Comparison of ENCODE assay signal across 2 cellular contexts in the genomic region with DNA sequence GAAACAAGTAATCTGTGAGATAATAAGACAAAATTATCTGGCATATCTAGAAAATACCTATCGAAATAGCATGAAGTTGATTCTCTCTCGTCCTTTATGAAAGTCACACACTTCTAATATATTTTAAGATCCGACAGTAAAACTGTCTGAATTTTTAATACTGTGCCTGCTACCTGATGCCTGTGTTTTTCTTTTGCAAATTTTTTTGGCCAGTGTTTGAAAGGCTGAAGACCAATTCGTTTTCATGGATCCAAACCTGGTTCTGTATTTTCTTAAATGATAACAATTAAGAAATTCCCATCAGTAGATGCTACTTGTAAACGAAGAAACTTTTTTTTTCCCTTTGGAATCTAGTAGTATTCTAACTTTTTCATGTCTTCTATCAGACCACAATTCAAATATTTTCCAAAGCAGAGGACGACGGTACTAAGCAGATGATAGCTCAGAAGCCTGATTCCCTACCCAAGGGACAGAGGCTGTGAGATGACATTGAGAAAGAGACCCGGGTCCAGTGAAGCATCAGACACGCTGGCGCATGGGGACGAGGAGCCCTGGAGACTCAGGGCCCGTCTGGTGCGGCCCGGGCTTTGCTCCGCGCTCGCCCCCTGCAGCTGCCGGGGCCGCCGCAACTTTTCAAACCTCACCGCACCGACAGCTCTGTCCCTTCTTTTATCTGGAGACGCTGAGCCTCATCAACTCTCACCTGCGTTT.
A peak's percentile ranks its signal among the peaks of the same experiment; 100 is the strongest.
TF ChIP-seq lines count a peak whose summit lies in the region.

No MANE protein-coding gene starts in this region.

TF ChIP-seq in HEK293, 187 proteins besides CTCF, POLR2A, EP300 and RAD21 (continued from another document):
- TF ChIP-seq ZBTB20 (tag by site-specific recombination; IDR thresholded peaks at IDR 0.05) (peak; percentile 91), ZNF768 (tag by site-specific recombination; IDR thresholded peaks at IDR 0.05) (no peak), KLF16 (tag by site-specific recombination; IDR thresholded peaks at IDR 0.05) (no peak), ZBTB48 (tag by site-specific recombination; IDR thresholded peaks at IDR 0.05) (peak; percentile 94), ZNF169 (tag by site-specific recombination; IDR thresholded peaks at IDR 0.05) (no peak), ZXDB (tag by site-specific recombination; IDR thresholded peaks at IDR 0.05) (no peak), SETDB1 (IDR thresholded peaks at IDR 0.05; ENCODE audit: insufficient read length, low read length) (no peak), ZNF335 (tag by site-specific recombination; conservative IDR thresholded peaks at IDR 0.05) (peak; percentile 92; the same call in 1 of the 2 replicates), ZNF426 (tag by site-specific recombination; IDR thresholded peaks at IDR 0.05) (no peak), ZNF184 (tag by site-specific recombination; IDR thresholded peaks at IDR 0.05) (no peak)
- TF ChIP-seq, protein P1, sequence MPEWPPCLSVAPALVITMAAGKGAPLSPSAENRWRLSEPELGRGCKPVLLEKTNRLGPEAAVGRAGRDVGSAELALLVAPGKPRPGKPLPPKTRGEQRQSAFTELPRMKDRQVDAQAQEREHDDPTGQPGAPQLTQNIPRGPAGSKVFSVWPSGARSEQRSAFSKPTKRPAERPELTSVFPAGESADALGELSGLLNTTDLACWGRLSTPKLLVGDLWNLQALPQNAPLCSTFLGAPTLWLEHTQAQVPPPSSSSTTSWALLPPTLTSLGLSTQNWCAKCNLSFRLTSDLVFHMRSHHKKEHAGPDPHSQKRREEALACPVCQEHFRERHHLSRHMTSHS (tag by site-specific recombination; IDR thresholded peaks at IDR 0.05) = no peak
TF ChIP-seq in HEK293: peak in this region for 3.

TF ChIP-seq in HepG2, 621 proteins besides CTCF, POLR2A, EP300 and RAD21:
- TF ChIP-seq, protein P2, sequence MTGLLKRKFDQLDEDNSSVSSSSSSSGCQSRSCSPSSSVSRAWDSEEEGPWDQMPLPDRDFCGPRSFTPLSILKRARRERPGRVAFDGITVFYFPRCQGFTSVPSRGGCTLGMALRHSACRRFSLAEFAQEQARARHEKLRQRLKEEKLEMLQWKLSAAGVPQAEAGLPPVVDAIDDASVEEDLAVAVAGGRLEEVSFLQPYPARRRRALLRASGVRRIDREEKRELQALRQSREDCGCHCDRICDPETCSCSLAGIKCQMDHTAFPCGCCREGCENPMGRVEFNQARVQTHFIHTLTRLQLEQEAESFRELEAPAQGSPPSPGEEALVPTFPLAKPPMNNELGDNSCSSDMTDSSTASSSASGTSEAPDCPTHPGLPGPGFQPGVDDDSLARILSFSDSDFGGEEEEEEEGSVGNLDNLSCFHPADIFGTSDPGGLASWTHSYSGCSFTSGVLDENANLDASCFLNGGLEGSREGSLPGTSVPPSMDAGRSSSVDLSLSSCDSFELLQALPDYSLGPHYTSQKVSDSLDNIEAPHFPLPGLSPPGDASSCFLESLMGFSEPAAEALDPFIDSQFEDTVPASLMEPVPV (CRISPR knock-in tag; IDR thresholded peaks at IDR 0.05) = no peak
- TF ChIP-seq ZNF772 (CRISPR knock-in tag; IDR thresholded peaks at IDR 0.05) = no peak
- TF ChIP-seq SAFB2 (CRISPR knock-in tag; IDR thresholded peaks at IDR 0.05; ENCODE audit: borderline replicate concordance, low read depth) = no peak
- TF ChIP-seq, protein P3, sequence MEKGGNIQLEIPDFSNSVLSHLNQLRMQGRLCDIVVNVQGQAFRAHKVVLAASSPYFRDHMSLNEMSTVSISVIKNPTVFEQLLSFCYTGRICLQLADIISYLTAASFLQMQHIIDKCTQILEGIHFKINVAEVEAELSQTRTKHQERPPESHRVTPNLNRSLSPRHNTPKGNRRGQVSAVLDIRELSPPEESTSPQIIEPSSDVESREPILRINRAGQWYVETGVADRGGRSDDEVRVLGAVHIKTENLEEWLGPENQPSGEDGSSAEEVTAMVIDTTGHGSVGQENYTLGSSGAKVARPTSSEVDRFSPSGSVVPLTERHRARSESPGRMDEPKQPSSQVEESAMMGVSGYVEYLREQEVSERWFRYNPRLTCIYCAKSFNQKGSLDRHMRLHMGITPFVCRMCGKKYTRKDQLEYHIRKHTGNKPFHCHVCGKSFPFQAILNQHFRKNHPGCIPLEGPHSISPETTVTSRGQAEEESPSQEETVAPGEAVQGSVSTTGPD (CRISPR knock-in tag; IDR thresholded peaks at IDR 0.05) = no peak
- no peak for TF ChIP-seq PITX1 (CRISPR knock-in tag; IDR thresholded peaks at IDR 0.05)
- TF ChIP-seq RFX1 (IDR thresholded peaks at IDR 0.05) = no peak
- TF ChIP-seq SNAPC2 (CRISPR knock-in tag; IDR thresholded peaks at IDR 0.05) = no peak
- no peak for TF ChIP-seq ZFY (CRISPR knock-in tag; IDR thresholded peaks at IDR 0.05)
- no peak for TF ChIP-seq HIVEP1 (CRISPR knock-in tag; IDR thresholded peaks at IDR 0.05)
- TF ChIP-seq, protein P4, sequence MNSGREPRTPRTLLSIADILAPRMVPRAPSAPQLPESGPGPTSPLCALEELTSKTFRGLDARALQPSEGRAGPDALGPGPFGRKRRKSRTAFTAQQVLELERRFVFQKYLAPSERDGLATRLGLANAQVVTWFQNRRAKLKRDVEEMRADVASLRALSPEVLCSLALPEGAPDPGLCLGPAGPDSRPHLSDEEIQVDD (CRISPR knock-in tag; IDR thresholded peaks at IDR 0.05; ENCODE audit: borderline replicate concordance) = no peak
- no peak for TF ChIP-seq ZMAT3 (CRISPR knock-in tag; conservative IDR thresholded peaks at IDR 0.05)
- no peak for TF ChIP-seq BHLHE40 (IDR thresholded peaks at IDR 0.05; ENCODE audit: low read length)
- no peak for TF ChIP-seq ZFP36 (IDR thresholded peaks at IDR 0.05; ENCODE audit: borderline replicate concordance, low read depth, low read length, partially characterized antibody)
- TF ChIP-seq GTF3A (CRISPR knock-in tag; conservative IDR thresholded peaks at IDR 0.05) = no peak
